ENCODE assay signal across 8 cellular contexts in the genomic region with DNA sequence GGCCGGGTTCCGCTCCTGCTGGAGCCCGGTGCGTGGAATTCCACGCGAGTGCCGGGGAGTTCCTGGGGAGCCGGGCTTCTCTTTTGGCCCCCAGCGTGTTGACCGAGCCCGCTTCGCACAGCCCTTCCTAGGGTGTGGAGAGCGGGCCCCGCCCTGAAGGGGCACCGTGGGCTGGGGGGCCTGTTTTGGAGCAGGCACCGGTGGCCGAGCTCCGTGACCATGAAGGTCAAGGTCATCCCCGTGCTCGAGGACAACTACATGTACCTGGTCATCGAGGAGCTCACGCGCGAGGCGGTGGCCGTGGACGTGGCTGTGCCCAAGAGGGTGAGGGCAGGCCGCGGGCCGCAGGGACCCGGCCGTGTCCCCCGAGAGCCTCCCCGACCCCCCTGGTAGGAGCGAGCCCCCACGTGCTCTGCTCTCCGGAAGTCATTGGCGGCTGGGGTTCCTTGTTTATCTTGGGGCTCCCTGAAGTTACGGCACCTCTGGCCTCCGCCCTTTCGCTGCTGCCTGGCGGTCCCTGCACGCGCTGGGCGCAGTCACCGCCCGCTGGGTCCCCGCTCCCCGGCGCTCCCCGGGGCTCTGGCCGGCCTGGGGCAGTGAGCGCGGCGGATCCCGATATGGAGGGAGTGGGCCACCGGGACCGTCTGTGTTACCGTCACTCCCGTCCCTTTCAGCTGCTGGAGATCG. TPM values are rescaled to one million over a fixed set of nuclear protein-coding genes. Genes with fewer than 3 reads are reported as not detected.
DNase-seq lines count a peak whose midpoint lies in the region; ATAC-seq and TF ChIP-seq lines count a peak whose summit lies in the region.

No MANE protein-coding gene starts in this region.

- H3K4me2 ChIP-seq in SK-N-SH (peak overlapping the region; percentile 99), trophoblast cell (ENCODE audit: low read length) (peak overlapping the region; percentile 68)

- no peaks in the 10 kb centered on the region for H3K9me2 ChIP-seq in SK-N-SH

- no peak overlapping the region for H3K14ac ChIP-seq in trophoblast cell (ENCODE audit: low read length)

- H3K4ac ChIP-seq in trophoblast cell (ENCODE audit: low read depth, low read length) = no peak overlapping the region

- POLR2A ChIA-PET in SK-N-SH (lab: Yijun Ruan, JAX) = interaction anchor here (1.0 to 1.5 kb wide), 2 partner anchors 18 to 23 kb away, joined by 4 to 5 read pairs; no protein-coding TSS in a partner anchor

- H3F3A ChIP-seq in SK-N-SH (replicated peaks; ENCODE audit: insufficient read depth) = peaks cover 17% of the 10 kb centered on the region

- no peak overlapping the region for H3K23ac ChIP-seq in trophoblast cell (ENCODE audit: low read length)

- no peak overlapping the region for H2BK5ac ChIP-seq in trophoblast cell (ENCODE audit: low read depth, low read length, poor library complexity)

- peak overlapping the region; percentile 4 for H4K91ac ChIP-seq in trophoblast cell (ENCODE audit: low read depth, low read length)

- H3K36me3 ChIP-seq in SK-N-SH (replicated peaks in 1 of 2; ENCODE audit: control insufficient read depth in 1 of 2, insufficient read depth in 2 of 2, low read length in 1 of 2) = peaks cover 0 to 5% of the 10 kb centered on the region in 2 experiments
- peaks cover 0 to 14% of the 10 kb centered on the region in 2 donors for H3K36me3 ChIP-seq in esophagus (ENCODE audit: control insufficient read depth in 2 of 2, insufficient read depth in 2 of 2, low read length in 1 of 2)
- H3K36me3 ChIP-seq in trophoblast cell (ENCODE audit: control insufficient read depth in 1 of 2, insufficient read depth in 2 of 2, low read length in 2 of 2) = peaks cover 6 to 13% of the 10 kb centered on the region in 2 experiments

- 0% methylated on average over 5 of the region's 61 CpGs for WGBS in SK-N-SH (ENCODE audit: low lambda C conversion rate)
- 1% methylated on average over 56 to 61 of the region's 61 CpGs for WGBS in esophagus, 2 donors
- WGBS in trophoblast cell (ENCODE audit: extremely low coverage, insufficient coverage, insufficient read length) = no CpG with 5 or more reads among the region's 61 CpGs

- intact Hi-C loops in Right ventricle myocardium superior (cut with DNase I) (no loop called here), Right ventricle myocardium inferior (cut with DNase I) (no loop called here)

- peaks cover 3% of the 10 kb centered on the region for H3K79me1 ChIP-seq in trophoblast cell (ENCODE audit: low read length)

- CTCF ChIA-PET in SK-N-SH (lab: Yijun Ruan, JAX) = interaction anchor here (1.4 to 20.3 kb wide), 3 partner anchors 13 to 58 kb away, joined by 10 to 358 read pairs (median 11); a partner anchor contains a TSS

- no peak overlapping the region for H2BK120ac ChIP-seq in trophoblast cell (ENCODE audit: insufficient read depth, low read length, poor library complexity)

- H3K27ac ChIP-seq in SK-N-SH (ENCODE audit: low read depth in 2 of 2, low read length in 1 of 2) (peak overlapping the region in 1 of 2 experiments; percentile 84; a peak in 2 of 4 replicates), esophagus (ENCODE audit: low read depth in 2 of 2, low read length in 1 of 2) (peak overlapping the region in 1 of 2 donors; percentile 49), trophoblast cell (ENCODE audit: low read depth, low read length) (no peak overlapping the region), foreskin keratinocyte (no peak overlapping the region)

- H4K20me1 ChIP-seq in SK-N-SH (ENCODE audit: insufficient read depth) = 0 out of 2 replicates have a peak, but pooled peaks cover 7% of the 10 kb centered on the region

- H3K9me3 ChIP-seq in SK-N-SH (no peaks in the 10 kb centered on the region), esophagus (ENCODE audit: control insufficient read depth in 2 of 2, insufficient read depth in 1 of 2, low read depth in 1 of 2, low read length in 1 of 2) (no peaks in the 10 kb centered on the region), trophoblast cell (ENCODE audit: insufficient read depth, low read depth, low read length) (peaks cover 1% of the 10 kb centered on the region)

- H3K18ac ChIP-seq in trophoblast cell (ENCODE audit: low read length) = no peak overlapping the region

- H2AK5ac ChIP-seq in trophoblast cell (ENCODE audit: low read length) = no peak overlapping the region

- peak overlapping the region; percentile 69 for H3K9ac ChIP-seq in SK-N-SH
- peak overlapping the region; percentile 30 for H3K9ac ChIP-seq in trophoblast cell (ENCODE audit: low read length)

- no peak for TF ChIP-seq CTCF in SK-N-SH (IDR thresholded peaks at IDR 0.05)
- no peak for TF ChIP-seq CTCF in foreskin keratinocyte (conservative IDR thresholded peaks at IDR 0.05)

- DNase-seq in Right ventricle myocardium superior (no peak), Right ventricle myocardium inferior (ENCODE audit: missing footprints) (no peak), SK-N-SH (peak; percentile 64), trophoblast cell (no peak), foreskin keratinocyte (no peak), NCI-H345 treated with DMSO at 0.1 percent for 48 hours (lab: John Stamatoyannopoulos, UW; ENCODE audit: unreplicated experiment) (no peak), NCI-H774 (lab: John Stamatoyannopoulos, UW) (no peak)

- H2BK12ac ChIP-seq in trophoblast cell (ENCODE audit: low read length) = no peak overlapping the region

- no peak overlapping the region for H4K12ac ChIP-seq in trophoblast cell (ENCODE audit: low read depth, low read length)

- peak overlapping the region; percentile 78 to 82 for H3K4me3 ChIP-seq in SK-N-SH (ENCODE audit: low read depth in 2 of 2, low read length in 1 of 2)
- peak overlapping the region; percentile 34 to 43 for H3K4me3 ChIP-seq in esophagus (ENCODE audit: low read depth in 1 of 2, low read length in 2 of 2)
- H3K4me3 ChIP-seq in trophoblast cell (ENCODE audit: low read depth, low read length) = peak overlapping the region; percentile 65

- no peaks in the 10 kb centered on the region for H3K27me3 ChIP-seq in SK-N-SH (ENCODE audit: insufficient read depth)
- H3K27me3 ChIP-seq in esophagus (ENCODE audit: control insufficient read depth in 1 of 2, insufficient read depth in 2 of 2, low read length in 2 of 2) = peaks cover 0 to 8% of the 10 kb centered on the region in 2 donors
- peaks cover 7% of the 10 kb centered on the region for H3K27me3 ChIP-seq in trophoblast cell (ENCODE audit: insufficient read depth, low read length)
- no peaks in the 10 kb centered on the region for H3K27me3 ChIP-seq in foreskin keratinocyte

- H4K8ac ChIP-seq in trophoblast cell (ENCODE audit: low read depth, low read length) = no peak overlapping the region

- H2AFZ ChIP-seq in SK-N-SH (ENCODE audit: low read depth) = no peak overlapping the region
- no peak overlapping the region for H2AFZ ChIP-seq in trophoblast cell (ENCODE audit: insufficient read depth, low read length, poor library complexity)

- peaks cover 0 to 18% of the 10 kb centered on the region in 2 experiments; a peak in 1 of 4 replicates for H3K4me1 ChIP-seq in SK-N-SH (ENCODE audit: control insufficient read depth in 1 of 2, insufficient read depth in 2 of 2, low read depth in 1 of 2, low read length in 1 of 2)
- H3K4me1 ChIP-seq in esophagus (ENCODE audit: control insufficient read depth in 2 of 2, insufficient read depth in 2 of 2, low read length in 1 of 2) = peaks cover 5 to 22% of the 10 kb centered on the region in 2 donors
- peaks cover 10 to 13% of the 10 kb centered on the region in 2 experiments for H3K4me1 ChIP-seq in trophoblast cell (ENCODE audit: control insufficient read depth in 1 of 2, insufficient read depth in 2 of 2, low read length in 2 of 2)
- H3K4me1 ChIP-seq in foreskin keratinocyte = no peaks in the 10 kb centered on the region

- no peak for TF ChIP-seq EP300 in SK-N-SH (IDR thresholded peaks at IDR 0.05; ENCODE audit: borderline replicate concordance in 1 of 2, low read depth in 1 of 2, low read length in 1 of 2)

- H3K79me2 ChIP-seq in SK-N-SH (ENCODE audit: insufficient read depth) (no peaks in the 10 kb centered on the region), trophoblast cell (ENCODE audit: control insufficient read depth, insufficient read depth, low read length, poor library complexity) (no peaks in the 10 kb centered on the region)

- TF ChIP-seq RAD21 in SK-N-SH (IDR thresholded peaks at IDR 0.05; ENCODE audit: low read length) = no peak

- ATAC-seq in Right ventricle myocardium superior (ENCODE audit: poor library complexity) (peak; percentile 5), Right ventricle myocardium inferior (no peak), foreskin keratinocyte (no peak)

RNA-seq across cellular contexts. Expression of a gene that starts 0.5 kb away (rescaled TPM):
- total RNA-seq in Right ventricle myocardium superior (13.8 TPM), Right ventricle myocardium inferior (18.7 TPM), foreskin keratinocyte (17.8 and 18.4 TPM in 2 replicates)
- polyA plus RNA-seq in SK-N-SH (2012; rRNA removed) (60.6 and 65.5 TPM in 2 replicates), esophagus (1 to 10 TPM; 1.6 to 3.4 TPM), foreskin keratinocyte (20.6 and 21.2 TPM in 2 replicates)
- polyA plus RNA-seq in SK-N-SH (2012; cell fraction: cytosol; rRNA removed) = 15.2 and 18.9 TPM in 2 replicates
- 374 and 593 TPM in 2 replicates for polyA plus RNA-seq in SK-N-SH (2012; cell fraction: nucleus; rRNA removed)
- polyA plus RNA-seq in trophoblast cell (2013) = 1.9 and 2.3 TPM in 2 replicates

RNA-seq across cellular contexts. Expression of a gene that starts 1.2 kb away (rescaled TPM):
- total RNA-seq in Right ventricle myocardium superior (0.32 TPM), Right ventricle myocardium inferior (0.49 TPM), foreskin keratinocyte (2.7 and 2.9 TPM in 2 replicates)
- polyA plus RNA-seq in SK-N-SH (2012; rRNA removed) (15.4 and 18.8 TPM in 2 replicates), esophagus (under 1 TPM; 0.28 to 0.86 TPM), foreskin keratinocyte (3.3 and 4.0 TPM in 2 replicates)
- polyA plus RNA-seq in SK-N-SH (2012; cell fraction: cytosol; rRNA removed) = 1.4 and 2.8 TPM in 2 replicates
- 160 and 164 TPM in 2 replicates for polyA plus RNA-seq in SK-N-SH (2012; cell fraction: nucleus; rRNA removed)
- polyA plus RNA-seq in trophoblast cell (2013) = 0.86 and 1.3 TPM in 2 replicates

RNA-seq across cellular contexts. Expression of a gene that starts 6.5 kb away (rescaled TPM):
- total RNA-seq in Right ventricle myocardium superior (27.5 TPM), Right ventricle myocardium inferior (29.1 TPM), foreskin keratinocyte (43.6 and 47.9 TPM in 2 replicates)
- polyA plus RNA-seq in SK-N-SH (2012; rRNA removed) (49.5 and 57.4 TPM in 2 replicates), esophagus (10 to 100 TPM; 17.9 to 22.4 TPM), foreskin keratinocyte (42.0 and 47.0 TPM in 2 replicates)
- polyA plus RNA-seq in SK-N-SH (2012; cell fraction: cytosol; rRNA removed) = 22.6 and 32.2 TPM in 2 replicates
- polyA plus RNA-seq in SK-N-SH (2012; cell fraction: nucleus; rRNA removed) = 144 and 312 TPM in 2 replicates
- 17.0 and 18.0 TPM in 2 replicates for polyA plus RNA-seq in trophoblast cell (2013)

RNA-seq across cellular contexts. Expression of a gene that starts 12.5 kb away (rescaled TPM):
- total RNA-seq in Right ventricle myocardium superior (59.6 TPM), Right ventricle myocardium inferior (60.4 TPM), foreskin keratinocyte (65.7 and 70.0 TPM in 2 replicates)
- polyA plus RNA-seq in SK-N-SH (2012; rRNA removed) (52.4 and 59.7 TPM in 2 replicates), esophagus (10 to 100 TPM in 1 of 2 donors, 1 to 10 TPM in 1; 6.5 to 11.5 TPM), foreskin keratinocyte (114 and 131 TPM in 2 replicates)
- 25.1 and 56.0 TPM in 2 replicates for polyA plus RNA-seq in SK-N-SH (2012; cell fraction: cytosol; rRNA removed)
- 47.0 and 55.6 TPM in 2 replicates for polyA plus RNA-seq in SK-N-SH (2012; cell fraction: nucleus; rRNA removed)
- polyA plus RNA-seq in trophoblast cell (2013) = 5.9 and 6.1 TPM in 2 replicates

RNA-seq across cellular contexts. Expression of a gene that starts 13.4 kb away (rescaled TPM):
- total RNA-seq in Right ventricle myocardium superior (29.2 TPM), Right ventricle myocardium inferior (32.2 TPM), foreskin keratinocyte (34.2 and 34.3 TPM in 2 replicates)
- polyA plus RNA-seq in SK-N-SH (2012; rRNA removed) (14.4 TPM in 2 replicates), esophagus (10 to 100 TPM; 21.9 to 41.2 TPM), foreskin keratinocyte (34.7 and 34.8 TPM in 2 replicates)
- polyA plus RNA-seq in SK-N-SH (2012; cell fraction: cytosol; rRNA removed) = 5.1 and 8.7 TPM in 2 replicates
- 53.0 and 67.9 TPM in 2 replicates for polyA plus RNA-seq in SK-N-SH (2012; cell fraction: nucleus; rRNA removed)
- 16.6 and 16.8 TPM in 2 replicates for polyA plus RNA-seq in trophoblast cell (2013)
